Comparison of ENCODE assay signal across 31 cellular contexts in genomic region chr1:164343189-164343588, GRCh38.
"Had no signal": no experiment of that assay in that cellular context is flagged by ENCODE, and none has a peak within 500 bp of the region (broad histone marks: within the 10 kb centered on the region; RNA-seq: fewer than 3 reads in every experiment).

No MANE protein-coding gene starts in this region.

- H3K9me3 ChIP-seq: gastrocnemius medialis had no signal

- FAIRE-seq: astrocyte, bronchial epithelial cell, TTC549 had no signal

- H3K4me3 ChIP-seq: coronary artery, esophagus muscularis mucosa, gastrocnemius medialis, heart left ventricle had no signal

- H3K27me3 ChIP-seq: brain microvascular endothelial cell, esophagus muscularis mucosa, foreskin keratinocyte, gastrocnemius medialis, heart left ventricle had no signal

- H3K27ac ChIP-seq: brain microvascular endothelial cell, coronary artery, esophagus muscularis mucosa, foreskin keratinocyte, gastrocnemius medialis, heart left ventricle, VCaP had no signal

- ATAC-seq: activated T-helper 17 cell treated with anti-CD3 and anti-CD28 coated beads, Interleukin-2, amount 50 U/mL, for 72 hours; effector memory CD8-positive, alpha-beta T cell; foreskin keratinocyte; gastrocnemius medialis; heart left ventricle; WTC11 had no signal

- DNase-seq: activated CD4-positive, alpha-beta memory T cell treated with anti-CD3 and anti-CD28 coated beads, Interleukin-2, amount 10 ng/mL, durations not matched to agents 7 days and 5 days; activated CD4-positive, alpha-beta T cell treated with anti-CD3 and anti-CD28 coated beads for 1 hour; activated CD4-positive, alpha-beta T cell treated with anti-CD3 and anti-CD28 coated beads for 4 hours; activated CD4-positive, alpha-beta T cell treated with anti-CD3 and anti-CD28 coated beads, Interleukin-2, amount 10 ng/mL, durations not matched to agents 7 days and 5 days; activated CD4-positive, alpha-beta T cell treated with anti-CD3 and anti-CD28 coated beads, Interleukin-2, amount 50 U/mL, for 4 hours; activated CD8-positive, alpha-beta memory T cell treated with anti-CD3 and anti-CD28 coated beads, Interleukin-2, amount 50 U/mL, for 48 hours; activated effector memory CD4-positive, alpha-beta T cell treated with Interleukin-2 at 50 U/mL for 16 hours; activated gamma-delta T cell treated with Interleukin-2 at 50 U/mL for 16 hours; activated naive CD4-positive, alpha-beta T cell treated with anti-CD3 and anti-CD28 coated beads, Interleukin-2, amount 50 U/mL, for 16 hours; activated naive CD4-positive, alpha-beta T cell treated with Interleukin-2 at 50 U/mL for 16 hours; activated T-cell treated with anti-CD3 and anti-CD28 coated beads for 4 hours; activated T-cell treated with anti-CD3 and anti-CD28 coated beads, Interleukin-2, amount 50 U/mL, for 24 hours; amniotic stem cell; anterior cingulate cortex; brain microvascular endothelial cell; effector CD4-positive, alpha-beta T cell; effector memory CD8-positive, alpha-beta T cell; erythroblast; foreskin keratinocyte; gastrocnemius medialis; glutamatergic neuron; heart left ventricle; T-helper 2 cell had no signal

- H3K4me1 ChIP-seq: foreskin keratinocyte, gastrocnemius medialis, heart left ventricle had no signal

- H3K36me3 ChIP-seq: brain microvascular endothelial cell, esophagus muscularis mucosa, gastrocnemius medialis, heart left ventricle had no signal
